ENCODE assay signal across 22 cellular contexts in the genomic region with DNA sequence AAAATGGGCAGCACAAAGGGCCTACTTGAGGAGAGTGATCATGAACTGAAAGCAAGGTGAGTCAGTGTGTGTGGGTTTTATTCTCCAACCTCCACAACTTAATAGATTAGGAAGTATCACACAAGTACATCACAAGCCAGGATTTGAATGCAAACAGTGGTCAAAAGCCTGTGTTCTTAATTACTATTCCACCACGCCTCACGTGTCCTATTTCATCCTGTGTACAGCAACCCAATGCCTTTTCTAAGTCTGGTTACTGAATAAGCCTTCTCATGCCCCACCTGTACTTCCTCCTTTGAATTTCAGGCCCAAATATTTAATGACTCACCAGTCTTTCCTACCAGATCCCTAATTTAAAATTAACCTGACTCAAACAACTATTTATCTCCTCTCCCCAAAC.
DNase-seq lines count a peak whose midpoint lies in the region; ATAC-seq and TF ChIP-seq lines count a peak whose summit lies in the region.
"Had no signal": no experiment of that assay in that cellular context is flagged by ENCODE, and none has a peak within 500 bp of the region (broad histone marks: within the 10 kb centered on the region; RNA-seq: fewer than 3 reads in every experiment).

No MANE protein-coding gene starts in this region.

- no peak overlapping the region for H3K4me3 Mint-ChIP-seq in osteocyte (ENCODE audit: unreplicated experiment)

- H3K4me1 ChIP-seq in RWPE2 (ENCODE audit: insufficient read depth, poor library complexity, severe bottlenecking) = no peaks in the 10 kb centered on the region
- H3K4me1 ChIP-seq: BE2C had no signal

- no peaks in the 10 kb centered on the region for H3K36me3 Mint-ChIP-seq in osteocyte (ENCODE audit: unreplicated experiment)

- TF ChIP-seq CTCF in RWPE2 (IDR thresholded peaks at IDR 0.05; ENCODE audit: poor library complexity, severe bottlenecking) = no peak
- no peak for TF ChIP-seq CTCF in osteocyte (IDR thresholded peaks at IDR 0.05)

- H3K4me3 ChIP-seq in RWPE2 (ENCODE audit: severe bottlenecking) = no peak overlapping the region
- H3K4me3 ChIP-seq: MG63, PC-9 had no signal

- H3K27me3 Mint-ChIP-seq in osteocyte (ENCODE audit: unreplicated experiment) = peaks cover 4% of the 10 kb centered on the region

- no peaks in the 10 kb centered on the region for H3K27me3 ChIP-seq in RWPE2 (ENCODE audit: insufficient read depth, poor library complexity, severe bottlenecking)
- H3K27me3 ChIP-seq: BE2C, MG63 had no signal

- H3K9me3 ChIP-seq in RWPE2 (ENCODE audit: severe bottlenecking) = no peaks in the 10 kb centered on the region
- H3K9me3 ChIP-seq: BE2C, MG63, SK-N-SH had no signal

- no peak overlapping the region for H3K27ac Mint-ChIP-seq in osteocyte (ENCODE audit: unreplicated experiment)

- H3K27ac ChIP-seq in RWPE2 (ENCODE audit: poor library complexity, severe bottlenecking) = no peak overlapping the region
- H3K27ac ChIP-seq: PC-9 had no signal

- in situ Hi-C loops in Caki2 (cut with HindIII; ENCODE audit: low pct_unique_long_range_greater_than_20kb, low sequenced_read_pairs) = no loop called here

- H3K4me1 Mint-ChIP-seq in osteocyte (ENCODE audit: unreplicated experiment) = no peaks in the 10 kb centered on the region

- ATAC-seq in RWPE2 (ENCODE audit: low read depth) = peak; percentile 42; the same call in 1 of the 3 replicates
- ATAC-seq in GM21423 (IDR thresholded peaks at IDR 0.05; ENCODE audit: unreplicated experiment) = no peak
- no peak for ATAC-seq in GM19324 (IDR thresholded peaks at IDR 0.05; ENCODE audit: low FRiP score, unreplicated experiment)

- DNase-seq in Caki2 (ENCODE audit: low read depth) (peak; percentile 58), DMS153 (lab: John Stamatoyannopoulos, UW) (peak; percentile 68), RWPE2 (ENCODE audit: low spot score) (no peak), glomerular visceral epithelial cell (ENCODE audit: extremely low spot score) (peak; percentile 1), osteocyte (ENCODE audit: extremely low spot score, unreplicated experiment) (no peak), islet precursor cell (no peak)
- DNase-seq: BE2C, COR-L47, DMS79, H7, Kasumi-1, MG63, NCI-H1417, NCI-H187, NCI-H226, NCI-H510A treated with DMSO at 0.1 percent for 48 hours, PC-9, RPMI8226, SHP77 treated with DMSO at 0.1 percent for 48 hours, SK-N-SH had no signal

- no peaks in the 10 kb centered on the region for H3K36me3 ChIP-seq in RWPE2 (ENCODE audit: low read depth)
- H3K36me3 ChIP-seq: BE2C, MG63 had no signal

- no peaks in the 10 kb centered on the region for H3K9me3 Mint-ChIP-seq in osteocyte (ENCODE audit: unreplicated experiment)

Comparison
In these comparisons a context has a peak if more than half of its experiments do, and no peak if none do; other contexts are left out.
1. DNase-seq: peak in Caki2 (single experiment), DMS153 (single experiment) and glomerular visceral epithelial cell (single experiment); none in RWPE2 (single experiment), osteocyte (single experiment) and islet precursor cell (single experiment).